22 cellular contexts compared by ENCODE assay signal in genomic region chr14:99513946-99514551, GRCh38. TPM values are rescaled to one million over a fixed set of nuclear protein-coding genes. Genes with fewer than 3 reads are reported as not detected.
A peak's percentile ranks its signal among the peaks of the same experiment; 100 is the strongest.
DNase-seq lines count a peak whose midpoint lies in the region; ATAC-seq, FAIRE-seq and TF ChIP-seq lines count a peak whose summit lies in the region.
"Had no signal": no experiment of that assay in that cellular context is flagged by ENCODE, and none has a peak within 500 bp of the region (broad histone marks: within the 10 kb centered on the region; RNA-seq: fewer than 3 reads in every experiment).

No MANE protein-coding gene starts in this region.

- no peak overlapping the region for H3K4ac ChIP-seq in H9 (ENCODE audit: low read depth, low read length)

- H3K9ac ChIP-seq in H9 (ENCODE audit: extremely low read depth, insufficient read length, low read length) (no peak overlapping the region), endodermal cell (ENCODE audit: extremely low read depth, low read length, poor library complexity, severe bottlenecking) (no peak overlapping the region)
- H3K9ac ChIP-seq: parathyroid adenoma had no signal

- H2BK120ac ChIP-seq in H9 (ENCODE audit: low read depth, low read length, poor library complexity, severe bottlenecking), result no peak overlapping the region

- H4K5ac ChIP-seq in H9 (ENCODE audit: insufficient read length, low read depth, low read length), result no peak overlapping the region

- H4K8ac ChIP-seq in H9 (replicated peaks; ENCODE audit: insufficient read length, low read depth, low read length), result no peak overlapping the region

- H3K27ac Mint-ChIP-seq in activated CD4-positive, alpha-beta memory T cell treated with anti-CD3 and anti-CD28 coated beads for 36 hours, result peak overlapping the region; percentile 33
- no peak overlapping the region for H3K27ac Mint-ChIP-seq in activated CD4-positive, alpha-beta memory T cell treated with anti-CD3 and anti-CD28 coated beads, Interleukin-2, amount 10 ng/mL, durations not matched to agents 7 days and 5 days
- peak overlapping the region in 2 of 3 experiments; percentile 44 to 58; a peak in 2 of 7 replicates for H3K27ac Mint-ChIP-seq in H9
- peak overlapping the region; percentile 14 for H3K27ac Mint-ChIP-seq in endodermal cell
- H3K27ac Mint-ChIP-seq: CD4-positive, CD25-positive, alpha-beta regulatory T cell; type B pancreatic cell had no signal

- H3K4me2 ChIP-seq in H9 (ENCODE audit: insufficient read depth, insufficient read length, low read length), result no peak overlapping the region

- no peak overlapping the region for H3K27ac ChIP-seq in H9 (ENCODE audit: insufficient read length, low read depth, low read length)
- no peak overlapping the region for H3K27ac ChIP-seq in endodermal cell (ENCODE audit: low read depth, low read length)
- no peak overlapping the region for H3K27ac ChIP-seq in small intestine (ENCODE audit: low read depth in 1 of 2, low read length in 1 of 2)
- H3K27ac ChIP-seq: epithelial cell of prostate, left ventricle myocardium inferior, parathyroid adenoma had no signal

- H3K27me3 ChIP-seq in H9 (ENCODE audit: insufficient read depth, low read length) (no peaks in the 10 kb centered on the region), endodermal cell (ENCODE audit: control insufficient read depth, insufficient read depth, low read length, poor library complexity, severe bottlenecking) (no peaks in the 10 kb centered on the region), small intestine (ENCODE audit: control insufficient read depth in 2 of 2, insufficient read depth in 2 of 2, low read length in 2 of 2) (no peaks in the 10 kb centered on the region)

- no peak for ATAC-seq in HG03442 (IDR thresholded peaks at IDR 0.05; ENCODE audit: unreplicated experiment)
- ATAC-seq: stimulated activated naive CD8-positive, alpha-beta T cell treated with anti-CD3 and anti-CD28 coated beads, Interleukin-15, Interleukin-2, amounts not matched to agents 100 U/mL and 50 U/mL, for 24 hours had no signal

- H3K36me3 Mint-ChIP-seq in activated CD4-positive, alpha-beta memory T cell treated with anti-CD3 and anti-CD28 coated beads for 36 hours, result peaks cover 12% of the 10 kb centered on the region
- H3K36me3 Mint-ChIP-seq in activated CD4-positive, alpha-beta memory T cell treated with anti-CD3 and anti-CD28 coated beads, Interleukin-2, amount 10 ng/mL, durations not matched to agents 7 days and 5 days (ENCODE audit: low read depth), result peaks cover 6% of the 10 kb centered on the region
- peaks cover 7 to 20% (median 11%) of the 10 kb centered on the region in 3 experiments; a peak in 5 of 7 replicates for H3K36me3 Mint-ChIP-seq in H9 (ENCODE audit: insufficient read depth in 1 of 3, low read depth in 3 of 3)
- H3K36me3 Mint-ChIP-seq in endodermal cell (ENCODE audit: low read depth), result peaks cover 10% of the 10 kb centered on the region
- H3K36me3 Mint-ChIP-seq: type B pancreatic cell had no signal

- CTCF ChIA-PET in activated CD4-positive, alpha-beta memory T cell treated with anti-CD3 and anti-CD28 coated beads for 36 hours (lab: Charles Lee), result no interaction called here
- CTCF ChIA-PET in activated CD4-positive, alpha-beta memory T cell treated with anti-CD3 and anti-CD28 coated beads, Interleukin-2, amount 10 ng/mL, durations not matched to agents 7 days and 5 days (lab: Charles Lee), result interaction anchor here (2.7 kb wide), 1 partner anchor 11 kb away, joined by 7 read pairs; no protein-coding TSS in a partner anchor

- in situ Hi-C loops in GM13977 (cut with MboI; ENCODE audit: low pct_unique_long_range_greater_than_20kb, low sequenced_read_pairs, unreplicated experiment), result no loop called here

- no peak overlapping the region for H3T11ph ChIP-seq in H9 (ENCODE audit: low read length)

- peaks cover 29% of the 10 kb centered on the region for H3K36me3 ChIP-seq in endodermal cell (ENCODE audit: control insufficient read depth, insufficient read depth, low read length)
- peaks cover 8 to 24% of the 10 kb centered on the region in 2 donors for H3K36me3 ChIP-seq in small intestine (ENCODE audit: control insufficient read depth in 2 of 2, insufficient read depth in 2 of 2, low read length in 2 of 2)

- no peak overlapping the region for H2AFZ ChIP-seq in H9 (ENCODE audit: low read length)
- H2AFZ ChIP-seq: parathyroid adenoma had no signal

- H3K4me1 Mint-ChIP-seq in activated CD4-positive, alpha-beta memory T cell treated with anti-CD3 and anti-CD28 coated beads for 36 hours (ENCODE audit: low read depth), result no peaks in the 10 kb centered on the region
- no peaks in the 10 kb centered on the region for H3K4me1 Mint-ChIP-seq in activated CD4-positive, alpha-beta memory T cell treated with anti-CD3 and anti-CD28 coated beads, Interleukin-2, amount 10 ng/mL, durations not matched to agents 7 days and 5 days
- H3K4me1 Mint-ChIP-seq in H9 (peaks cover 4 to 11% of the 10 kb centered on the region in 2 experiments), endodermal cell (peaks cover 3% of the 10 kb centered on the region)
- H3K4me1 Mint-ChIP-seq: CD4-positive, CD25-positive, alpha-beta regulatory T cell had no signal

- H2AK5ac ChIP-seq in H9 (ENCODE audit: insufficient read length, low read length), result no peak overlapping the region

- DNase-seq in activated CD4-positive, alpha-beta memory T cell treated with anti-CD3 and anti-CD28 coated beads for 36 hours, result no peak
- DNase-seq in activated CD4-positive, alpha-beta memory T cell treated with anti-CD3 and anti-CD28 coated beads, Interleukin-2, amount 10 ng/mL, durations not matched to agents 7 days and 5 days, result no peak
- DNase-seq in H9 (peak; percentile 25), endodermal cell (peak; percentile 48), retina (peak; percentile 1), small intestine (no peak), GM13977 (ENCODE audit: low spot score) (no peak)
- DNase-seq: 8988T; activated CD8-positive, alpha-beta memory T cell treated with anti-CD3 and anti-CD28 coated beads for 24 hours; activated gamma-delta T cell treated with Interleukin-2 at 50 U/mL for 16 hours; foreskin melanocyte; left ventricle myocardium inferior; NCI-H1694 treated with DMSO at 0.1 percent for 48 hours; NK-92 treated with Interleukin-12 subunit alpha and Interleukin-12 subunit beta, amount 100 ng/mL, for 24 hours; SHP77; stimulated activated naive CD8-positive, alpha-beta T cell treated with anti-CD3 and anti-CD28 coated beads, Interleukin-15, Interleukin-2, amounts not matched to agents 100 U/mL and 50 U/mL, for 24 hours had no signal

- no peak overlapping the region for H3K4me3 ChIP-seq in endodermal cell (ENCODE audit: low read length)
- H3K4me3 ChIP-seq in small intestine (ENCODE audit: low read depth in 1 of 2, low read length in 2 of 2), result no peak overlapping the region
- H3K4me3 ChIP-seq: left ventricle myocardium inferior had no signal

- no peak overlapping the region for H2BK20ac ChIP-seq in H9 (ENCODE audit: low read depth, low read length, poor library complexity, severe bottlenecking)

- no peak overlapping the region for H3K56ac ChIP-seq in H9 (ENCODE audit: insufficient read length, low read depth, low read length)

- POLR2A ChIA-PET in activated CD4-positive, alpha-beta memory T cell treated with anti-CD3 and anti-CD28 coated beads for 36 hours (lab: Charles Lee), result no interaction called here
- POLR2A ChIA-PET in activated CD4-positive, alpha-beta memory T cell treated with anti-CD3 and anti-CD28 coated beads, Interleukin-2, amount 10 ng/mL, durations not matched to agents 7 days and 5 days (lab: Charles Lee), result no interaction called here

- intact Hi-C loops in activated CD4-positive, alpha-beta memory T cell treated with anti-CD3 and anti-CD28 coated beads for 36 hours (cut with micrococcal nuclease), result no loop called here

- no peaks in the 10 kb centered on the region for H3K9me3 Mint-ChIP-seq in activated CD4-positive, alpha-beta memory T cell treated with anti-CD3 and anti-CD28 coated beads for 36 hours
- no peaks in the 10 kb centered on the region for H3K9me3 Mint-ChIP-seq in activated CD4-positive, alpha-beta memory T cell treated with anti-CD3 and anti-CD28 coated beads, Interleukin-2, amount 10 ng/mL, durations not matched to agents 7 days and 5 days
- H3K9me3 Mint-ChIP-seq in H9 (no peaks in the 10 kb centered on the region), endodermal cell (no peaks in the 10 kb centered on the region)
- H3K9me3 Mint-ChIP-seq: CD4-positive, CD25-positive, alpha-beta regulatory T cell; type B pancreatic cell had no signal

- peaks cover 6% of the 10 kb centered on the region for H4K20me1 ChIP-seq in H9 (ENCODE audit: control insufficient read depth, insufficient read depth, insufficient read length)

- H3K23me2 ChIP-seq in H9 (ENCODE audit: insufficient read length, low read depth, low read length, poor library complexity, severe bottlenecking), result no peaks in the 10 kb centered on the region

- no peak overlapping the region for H2BK12ac ChIP-seq in H9 (ENCODE audit: insufficient read length, low read depth, low read length)

- no peak for FAIRE-seq in small intestine (lab: Jason Lieb, UNC)
- FAIRE-seq: HTR-8/SVneo had no signal

- H3K18ac ChIP-seq in H9 (ENCODE audit: insufficient read length, low read depth, low read length), result no peak overlapping the region

- no peaks in the 10 kb centered on the region for H3K9me3 ChIP-seq in H9 (ENCODE audit: control insufficient read depth, low read depth, low read length)
- no peaks in the 10 kb centered on the region for H3K9me3 ChIP-seq in endodermal cell (ENCODE audit: control insufficient read depth, low read length)
- no peaks in the 10 kb centered on the region for H3K9me3 ChIP-seq in small intestine (ENCODE audit: control insufficient read depth, low read depth)
- H3K9me3 ChIP-seq: left ventricle myocardium inferior had no signal

- no peak overlapping the region for H3K23ac ChIP-seq in H9 (ENCODE audit: insufficient read length, low read depth, low read length)

- H4K91ac ChIP-seq in H9 (ENCODE audit: insufficient read length, low read depth, low read length), result no peak overlapping the region

- no peak for TF ChIP-seq CTCF in H9 (conservative IDR thresholded peaks at IDR 0.05)
- no peak for TF ChIP-seq CTCF in endodermal cell (conservative IDR thresholded peaks at IDR 0.05)
- TF ChIP-seq CTCF in GM13977 (IDR thresholded peaks at IDR 0.05; ENCODE audit: extremely low read depth, insufficient read depth, missing control alignments), result no peak

- H3K4me1 ChIP-seq in H9 (ENCODE audit: insufficient read depth, low read length), result no peaks in the 10 kb centered on the region
- H3K4me1 ChIP-seq in endodermal cell (ENCODE audit: control insufficient read depth, insufficient read depth, low read length), result no peaks in the 10 kb centered on the region
- no peaks in the 10 kb centered on the region for H3K4me1 ChIP-seq in small intestine (ENCODE audit: control insufficient read depth in 2 of 2, insufficient read depth in 1 of 2, low read depth in 1 of 2, low read length in 1 of 2)

- no peaks in the 10 kb centered on the region for H3K79me1 ChIP-seq in H9 (ENCODE audit: insufficient read depth, low read depth, low read length, poor library complexity, severe bottlenecking)

- no peak overlapping the region for H2BK15ac ChIP-seq in H9 (ENCODE audit: low read depth, low read length)

- no CpG with 5 or more reads among the region's 13 CpGs for WGBS in H9 (ENCODE audit: extremely low coverage, insufficient read length, low lambda C conversion rate)
- WGBS in endodermal cell (ENCODE audit: insufficient coverage in 1 of 2, insufficient read length in 1 of 2), 2 experiments, result 90 to 92% methylated on average over 9 to 13 of the region's 13 CpGs
- 80 to 88% (median 82%) methylated on average over 13 of the region's 13 CpGs for WGBS in small intestine, 3 donors

- no peak overlapping the region for H2BK5ac ChIP-seq in H9 (ENCODE audit: insufficient read length, low read length)

- no peak overlapping the region for H3K14ac ChIP-seq in H9 (ENCODE audit: insufficient read depth, low read length)

- H3K79me2 ChIP-seq in H9 (ENCODE audit: insufficient read depth, low read length), result no peaks in the 10 kb centered on the region

- H3K4me3 Mint-ChIP-seq in activated CD4-positive, alpha-beta memory T cell treated with anti-CD3 and anti-CD28 coated beads for 36 hours, result no peak overlapping the region
- H3K4me3 Mint-ChIP-seq in activated CD4-positive, alpha-beta memory T cell treated with anti-CD3 and anti-CD28 coated beads, Interleukin-2, amount 10 ng/mL, durations not matched to agents 7 days and 5 days, result no peak overlapping the region
- H3K4me3 Mint-ChIP-seq in H9 (no peak overlapping the region; a peak in 1 of 5 replicates), endodermal cell (no peak overlapping the region)
- H3K4me3 Mint-ChIP-seq: type B pancreatic cell had no signal

- H3K27me3 Mint-ChIP-seq in activated CD4-positive, alpha-beta memory T cell treated with anti-CD3 and anti-CD28 coated beads for 36 hours, result no peaks in the 10 kb centered on the region
- no peaks in the 10 kb centered on the region for H3K27me3 Mint-ChIP-seq in activated CD4-positive, alpha-beta memory T cell treated with anti-CD3 and anti-CD28 coated beads, Interleukin-2, amount 10 ng/mL, durations not matched to agents 7 days and 5 days
- no peaks in the 10 kb centered on the region for H3K27me3 Mint-ChIP-seq in H9 (ENCODE audit: low read depth)
- H3K27me3 Mint-ChIP-seq in endodermal cell (ENCODE audit: insufficient read depth), result no peaks in the 10 kb centered on the region
- H3K27me3 Mint-ChIP-seq: CD4-positive, CD25-positive, alpha-beta regulatory T cell; type B pancreatic cell had no signal

RNA-seq across cellular contexts. Expression of gene CCNK, which starts 32.8 kb away (rescaled TPM):
- total RNA-seq in activated CD4-positive, alpha-beta memory T cell treated with anti-CD3 and anti-CD28 coated beads for 36 hours, result 10 to 100 TPM; 86.6 to 90.4 TPM
- total RNA-seq in activated CD4-positive, alpha-beta memory T cell treated with anti-CD3 and anti-CD28 coated beads, Interleukin-2, amount 10 ng/mL, durations not matched to agents 7 days and 5 days, result 10 to 100 TPM; 79.2 to 83.7 TPM
- 76.9 and 80.1 TPM in 2 replicates for total RNA-seq in H9 (2021)
- total RNA-seq in endodermal cell, result 10 to 100 TPM; 71.5 to 77.1 TPM
- polyA plus RNA-seq in endodermal cell (2013, experiment 1 of 2), result 62.9 TPM
- 60.4 TPM for polyA plus RNA-seq in endodermal cell (2013, experiment 2 of 2)
- polyA plus RNA-seq in small intestine, result 10 to 100 TPM; 13.4 to 19.8 (median 14.9) TPM

RNA-seq across cellular contexts. Expression of gene SETD3, which starts 33.4 kb away (rescaled TPM):
- total RNA-seq in activated CD4-positive, alpha-beta memory T cell treated with anti-CD3 and anti-CD28 coated beads for 36 hours, result 10 to 100 TPM; 54.3 to 56.8 TPM
- 10 to 100 TPM; 63.8 to 66.3 TPM for total RNA-seq in activated CD4-positive, alpha-beta memory T cell treated with anti-CD3 and anti-CD28 coated beads, Interleukin-2, amount 10 ng/mL, durations not matched to agents 7 days and 5 days
- total RNA-seq in H9 (2021), result 53.7 and 56.7 TPM in 2 replicates
- 10 to 100 TPM; 57.8 to 68.1 TPM for total RNA-seq in endodermal cell
- polyA plus RNA-seq in endodermal cell (2013, experiment 1 of 2), result 41.3 TPM
- 38.5 TPM for polyA plus RNA-seq in endodermal cell (2013, experiment 2 of 2)
- 10 to 100 TPM; 38.1 to 58.6 (median 43.3) TPM for polyA plus RNA-seq in small intestine

Comparison
In these comparisons a context has a peak if more than half of its experiments do, and no peak if none do; other contexts are left out.
1. DNase-seq: peak in H9 (single experiment), endodermal cell (single experiment) and retina (single experiment); none in activated CD4-positive, alpha-beta memory T cell treated with anti-CD3 and anti-CD28 coated beads for 36 hours (single experiment), activated CD4-positive, alpha-beta memory T cell treated with anti-CD3 and anti-CD28 coated beads, Interleukin-2, amount 10 ng/mL, durations not matched to agents 7 days and 5 days (single experiment), small intestine (single experiment) and GM13977 (single experiment).